12 cellular contexts compared by ENCODE assay signal in genomic region chr14:96167224-96168148, GRCh38. TPM values are rescaled to one million over a fixed set of nuclear protein-coding genes. Genes with fewer than 3 reads are reported as not detected.
DNase-seq lines count a peak whose midpoint lies in the region; ATAC-seq, FAIRE-seq and TF ChIP-seq lines count a peak whose summit lies in the region.
"Had no signal": no experiment of that assay in that cellular context is flagged by ENCODE, and none has a peak within 500 bp of the region (broad histone marks: within the 10 kb centered on the region; RNA-seq: fewer than 3 reads in every experiment).

No MANE protein-coding gene starts in this region.

- FAIRE-seq in pancreas (lab: Jason Lieb, UNC), result no peak

- H3K9me2 ChIP-seq in PC-9 (ENCODE audit: insufficient read depth), result no peaks in the 10 kb centered on the region

- CTCF ChIA-PET in PC-9 (lab: Charles Lee), result no interaction called here

- peak in 3 of 4 donors; percentile 56 to 89 (median 77) for ATAC-seq in pancreas

- 61 to 75% methylated on average over 8 of the region's 8 CpGs for WGBS in pancreas, 2 donors

- H3K4me3 ChIP-seq in PC-9 (no peak overlapping the region), epithelial cell of esophagus (ENCODE audit: low read length) (no peak overlapping the region), pancreas (no peak overlapping the region), ascending aorta (no peak overlapping the region)
- H3K4me3 ChIP-seq: upper lobe of left lung had no signal

- no peaks in the 10 kb centered on the region for H4K20me1 ChIP-seq in PC-9 (ENCODE audit: insufficient read depth)

- no peaks in the 10 kb centered on the region for H3K9me3 ChIP-seq in PC-9 (ENCODE audit: insufficient read depth, low read depth)
- no peaks in the 10 kb centered on the region for H3K9me3 ChIP-seq in pancreas
- no peaks in the 10 kb centered on the region for H3K9me3 ChIP-seq in ascending aorta
- H3K9me3 ChIP-seq: upper lobe of left lung had no signal

- BruUV-seq in PC-9 (replicated peaks; lab: Mats Ljungman, UMichigan), result no TSS peak

- POLR2A ChIA-PET in PC-9 (lab: Charles Lee; ENCODE audit: unreplicated experiment), result no interaction called here

- 0 out of 2 replicates have a peak overlapping the region, but pooled peaks have one; percentile 27 for H3K27ac ChIP-seq in PC-9
- H3K27ac ChIP-seq in pancreas, result no peak overlapping the region
- H3K27ac ChIP-seq in caudate nucleus (ENCODE audit: low read depth, low read length), result no peak overlapping the region
- H3K27ac ChIP-seq in ascending aorta, result no peak overlapping the region

- H3K4me1 ChIP-seq in PC-9 (replicated peaks; ENCODE audit: insufficient read depth), result peaks cover 30% of the 10 kb centered on the region
- H3K4me1 ChIP-seq in pancreas, result no peaks in the 10 kb centered on the region
- no peaks in the 10 kb centered on the region for H3K4me1 ChIP-seq in ascending aorta

- H3K36me3 ChIP-seq in PC-9 (ENCODE audit: low read depth) (no peaks in the 10 kb centered on the region), pancreas (no peaks in the 10 kb centered on the region), ascending aorta (no peaks in the 10 kb centered on the region)
- H3K36me3 ChIP-seq: upper lobe of left lung had no signal

- TF ChIP-seq CTCF in PC-9 (conservative IDR thresholded peaks at IDR 0.05) (no peak), epithelial cell of esophagus (IDR thresholded peaks at IDR 0.05; ENCODE audit: insufficient read depth, low read depth, low read length, missing control alignments) (no peak), pancreas (IDR thresholded peaks at IDR 0.05) (no peak), ascending aorta (IDR thresholded peaks at IDR 0.05) (no peak)

- peak overlapping the region; percentile 55 for H3K4me2 ChIP-seq in PC-9

- H3F3A ChIP-seq in PC-9 (ENCODE audit: insufficient read depth, low read depth), result no peaks in the 10 kb centered on the region

- H3K79me2 ChIP-seq in PC-9 (ENCODE audit: low read depth), result no peaks in the 10 kb centered on the region

- H2AFZ ChIP-seq in PC-9, result no peak overlapping the region

- H3K27me3 ChIP-seq in PC-9 (ENCODE audit: insufficient read depth, low read depth), result no peaks in the 10 kb centered on the region
- no peaks in the 10 kb centered on the region for H3K27me3 ChIP-seq in pancreas
- H3K27me3 ChIP-seq in ascending aorta, result no peaks in the 10 kb centered on the region
- H3K27me3 ChIP-seq: upper lobe of left lung had no signal

- intact Hi-C loops in PC-9 (cut with micrococcal nuclease; ENCODE audit: unreplicated experiment) (no loop called here), pancreas (cut with DNase I) (no loop called here), ascending aorta (cut with DNase I) (no loop called here)

- DNase-seq in ELF-1 (ENCODE audit: low read depth, low spot score) (peak; percentile 49), PC-9 (peak in 1 of 2 experiments; percentile 84), epithelial cell of esophagus (ENCODE audit: low read depth) (peak; percentile 87), pancreas (peak in 2 of 6 donors; percentile 2 to 22), caudate nucleus (lab: John Stamatoyannopoulos, UW) (no peak), NCI-H446 treated with DMSO at 0.1 percent for 48 hours (lab: John Stamatoyannopoulos, UW) (no peak), NCI-H524 (lab: John Stamatoyannopoulos, UW) (no peak), ascending aorta (ENCODE audit: low spot score in 2 of 2) (no peak)
- DNase-seq: stimulated activated CD4-positive, alpha-beta T cell treated with anti-CD3 and anti-CD28 coated beads, Interleukin-4, amount 100 ng/mL, for 1 hour; T-helper 9 cell; upper lobe of left lung had no signal

RNA-seq across cellular contexts. Expression of gene BDKRB2, which starts 37.2 kb away (rescaled TPM):
- total RNA-seq in PC-9 (2021) (0.28 and 0.43 TPM in 2 replicates), pancreas (1 to 10 TPM; 3.8 to 7.3 (median 6.6) TPM), ascending aorta (7.9 TPM)
- 1 to 10 TPM; 3.9 to 9.6 TPM for polyA plus RNA-seq in pancreas
- total RNA-seq: activated T-helper 2 cell treated with anti-CD3 and anti-CD28 coated beads, Interferon-gamma antibody, Interleukin-2, Interleukin-4, amounts not matched to agents 10 μg/mL and 5 μg/mL and 100 μg/mL, durations not matched to agents 14 hours and 24 hours and 36 hours had no signal

Comparison
In these comparisons a context has a peak if more than half of its experiments do, and no peak if none do; other contexts are left out.
1. DNase-seq: peak in ELF-1 (single experiment) and epithelial cell of esophagus (single experiment); none in caudate nucleus (0 of 61), NCI-H446 treated with DMSO at 0.1 percent for 48 hours (single experiment), NCI-H524 (0 of 2) and ascending aorta (0 of 2).